Comparison of ENCODE assay signal across 19 cellular contexts in the genomic region with DNA sequence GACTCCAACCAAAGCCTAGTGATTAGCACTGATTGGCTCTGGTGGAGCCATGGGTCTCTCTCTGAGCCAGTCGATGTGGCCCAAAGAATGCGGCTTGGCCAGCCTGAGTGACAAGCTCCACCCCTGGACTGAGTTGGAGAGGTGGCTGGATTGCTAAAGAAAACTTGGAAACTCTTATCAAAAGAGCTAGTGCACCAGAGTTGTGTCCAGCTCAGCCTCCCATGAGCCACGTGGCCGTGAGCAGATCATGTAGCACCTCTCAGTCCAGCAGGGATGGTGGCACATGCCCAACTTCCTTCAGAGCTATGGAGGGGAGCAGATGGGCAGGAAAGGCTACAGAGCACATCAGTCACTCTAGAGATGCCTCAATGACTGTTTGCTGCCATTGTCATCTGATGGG.
DNase-seq lines count a peak whose midpoint lies in the region; ATAC-seq and TF ChIP-seq lines count a peak whose summit lies in the region.
"Had no signal": no experiment of that assay in that cellular context is flagged by ENCODE, and none has a peak within 500 bp of the region (broad histone marks: within the 10 kb centered on the region; RNA-seq: fewer than 3 reads in every experiment).

No MANE protein-coding gene starts in this region.

- no peaks in the 10 kb centered on the region for H3K9me3 ChIP-seq in right cardiac atrium (ENCODE audit: control insufficient read depth, low read length)
- H3K9me3 ChIP-seq in upper lobe of right lung, result no peaks in the 10 kb centered on the region
- H3K9me3 ChIP-seq: MG63, SJCRH30 had no signal

- WGBS in right cardiac atrium, result 45% methylated on average over 4 of the region's 4 CpGs

- ATAC-seq in Right ventricle myocardium superior (ENCODE audit: poor library complexity) (peak; percentile 79), right cardiac atrium (peak; percentile 78 to 85), upper lobe of right lung (peak; percentile 59)
- ATAC-seq: Panc1 had no signal

- DNase-seq in NCI-H2196 treated with DMSO at 0.1 percent for 48 hours (lab: John Stamatoyannopoulos, UW; ENCODE audit: unreplicated experiment) (peak; percentile 17), Right ventricle myocardium superior (peak; percentile 51), right cardiac atrium (peak; percentile 57 to 89 (median 82)), upper lobe of right lung (no peak), NCI-H2107 treated with DMSO at 0.1 percent for 48 hours (lab: John Stamatoyannopoulos, UW; ENCODE audit: unreplicated experiment) (no peak), mesenteric fat pad (ENCODE audit: low spot score) (no peak)
- DNase-seq in activated effector memory CD4-positive, alpha-beta T cell treated with Interleukin-2 at 50 U/mL for 16 hours, result no peak
- DNase-seq: CD4-positive, CD25-positive, alpha-beta regulatory T cell; EL; H9; MG63; NCI-H1417 treated with DMSO at 0.1 percent for 48 hours; NCI-H187; NCI-H2107; NCI-H226; NCI-H510A treated with DMSO at 0.1 percent for 48 hours; NCI-H748 treated with DMSO at 0.1 percent for 48 hours; SJCRH30 had no signal

- H3K27me3 ChIP-seq in right cardiac atrium (ENCODE audit: control insufficient read depth, insufficient read depth) (no peaks in the 10 kb centered on the region), upper lobe of right lung (peaks cover 9% of the 10 kb centered on the region)
- H3K27me3 ChIP-seq: MG63 had no signal

- no peak overlapping the region for H3K4me3 ChIP-seq in right cardiac atrium (ENCODE audit: low read length)
- no peak overlapping the region for H3K4me3 ChIP-seq in upper lobe of right lung
- H3K4me3 ChIP-seq: MG63, SJCRH30 had no signal

- TF ChIP-seq CTCF in upper lobe of right lung (IDR thresholded peaks at IDR 0.05), result no peak

- H3K27ac ChIP-seq in right cardiac atrium (ENCODE audit: low read length), result peak overlapping the region; percentile 93
- H3K27ac ChIP-seq in upper lobe of right lung, result no peak overlapping the region
- H3K27ac ChIP-seq: SJCRH30 had no signal

- H3K4me1 ChIP-seq in right cardiac atrium (ENCODE audit: control insufficient read depth, insufficient read depth, low read length), result peaks cover 10% of the 10 kb centered on the region
- H3K4me1 ChIP-seq in upper lobe of right lung, result no peaks in the 10 kb centered on the region
- H3K4me1 ChIP-seq: SJCRH30 had no signal

- H3K36me3 ChIP-seq in upper lobe of right lung, result no peaks in the 10 kb centered on the region
- H3K36me3 ChIP-seq: MG63, SJCRH30 had no signal

- intact Hi-C loops in Right ventricle myocardium superior (cut with DNase I) (no loop called here), right cardiac atrium (cut with DNase I) (loop anchor here in 1 of 4 donors (10.0 kb wide), 1 partner anchor 333 kb away; no protein-coding TSS in a partner anchor), upper lobe of right lung (cut with DNase I) (no loop called here)

Comparison
In these comparisons a context has a peak if more than half of its experiments do, and no peak if none do; other contexts are left out.
1. DNase-seq: peak in NCI-H2196 treated with DMSO at 0.1 percent for 48 hours (single experiment), Right ventricle myocardium superior (single experiment) and right cardiac atrium (3 of 3); none in upper lobe of right lung (single experiment), NCI-H2107 treated with DMSO at 0.1 percent for 48 hours (single experiment), mesenteric fat pad (single experiment) and activated effector memory CD4-positive, alpha-beta T cell treated with Interleukin-2 at 50 U/mL for 16 hours (single experiment).
2. Peak in every context shown above with its lines, with median percentiles within 50 percentile points of each other: ATAC-seq.